8 cellular contexts compared by ENCODE assay signal in genomic region chr14:68862954-68863594, GRCh38.
A peak's percentile ranks its signal among the peaks of the same experiment; 100 is the strongest.
DNase-seq lines count a peak whose midpoint lies in the region; ATAC-seq and TF ChIP-seq lines count a peak whose summit lies in the region.

No MANE protein-coding gene starts in this region.

- intact Hi-C loops in heart right ventricle (cut with DNase I) (loop anchor here (1.0 to 10.0 kb wide), 7 partner anchors 139 to 244 kb away; no protein-coding TSS in a partner anchor), psoas muscle (cut with DNase I) (loop anchor here in 1 of 2 donors (5.0 kb wide), 1 partner anchor 244 kb away; no protein-coding TSS in a partner anchor)

- peak; percentile 54 to 84 (median 80) for TF ChIP-seq CTCF in heart right ventricle (IDR thresholded peaks at IDR 0.05)
- peak; percentile 72 for TF ChIP-seq CTCF in psoas muscle (IDR thresholded peaks at IDR 0.05)

- peak overlapping the region in 1 of 2 donors; percentile 44 for H3K27ac Mint-ChIP-seq in activated naive CD4-positive, alpha-beta T cell treated with anti-CD3 and anti-CD28 coated beads, Interleukin-2, amount 50 U/mL, for 72 hours

- H3K27me3 ChIP-seq in heart right ventricle (no peaks in the 10 kb centered on the region), psoas muscle (ENCODE audit: insufficient read depth in 3 of 3, low read length in 2 of 3) (no peaks in the 10 kb centered on the region)

- peak; percentile 77 for ATAC-seq in SK-N-SH treated with all-trans-retinoic acid at 6 μM for 48 hours
- ATAC-seq in activated naive CD4-positive, alpha-beta T cell treated with anti-CD3 and anti-CD28 coated beads, Interleukin-2, amount 50 U/mL, for 72 hours: peak; percentile 69 to 80
- peak; percentile 33 to 87 (median 78) for ATAC-seq in heart right ventricle
- ATAC-seq in psoas muscle: peak in 3 of 4 donors; percentile 69 to 87 (median 75)
- ATAC-seq in GM18907 (IDR thresholded peaks at IDR 0.05; ENCODE audit: unreplicated experiment): no peak
- no peak for ATAC-seq in HG03432 (IDR thresholded peaks at IDR 0.05; ENCODE audit: unreplicated experiment)

- H3K36me3 ChIP-seq in heart right ventricle (peaks cover 0 to 4% (median 0%) of the 10 kb centered on the region in 9 donors), psoas muscle (ENCODE audit: insufficient read depth in 1 of 2, low read depth in 1 of 2) (no peaks in the 10 kb centered on the region)

- peaks cover 0 to 7% of the 10 kb centered on the region in 2 donors for H3K9me3 Mint-ChIP-seq in activated naive CD4-positive, alpha-beta T cell treated with anti-CD3 and anti-CD28 coated beads, Interleukin-2, amount 50 U/mL, for 72 hours

- DNase-seq in GM03348 (ENCODE audit: low spot score) (peak; percentile 90), NCI-H1092 (lab: John Stamatoyannopoulos, UW) (peak; percentile 59), heart right ventricle (peak; percentile 75 to 82), psoas muscle (peak; percentile 72 to 84)
- DNase-seq in activated naive CD4-positive, alpha-beta T cell treated with anti-CD3 and anti-CD28 coated beads, Interleukin-2, amount 50 U/mL, for 72 hours (ENCODE audit: low spot score in 2 of 2): peak; percentile 64 to 74

- H3K4me1 ChIP-seq in heart right ventricle (peaks cover 0 to 3% (median 0%) of the 10 kb centered on the region in 9 donors), psoas muscle (no peaks in the 10 kb centered on the region)

- H3K27ac ChIP-seq in heart right ventricle (no peak overlapping the region), psoas muscle (no peak overlapping the region)

- H3K9me3 ChIP-seq in heart right ventricle: peaks cover 0 to 15% (median 11%) of the 10 kb centered on the region in 11 donors
- H3K9me3 ChIP-seq in psoas muscle: peaks cover 5% of the 10 kb centered on the region

- H3K36me3 Mint-ChIP-seq in activated naive CD4-positive, alpha-beta T cell treated with anti-CD3 and anti-CD28 coated beads, Interleukin-2, amount 50 U/mL, for 72 hours: peaks cover 0 to 8% of the 10 kb centered on the region in 2 donors

- WGBS in heart right ventricle, 2 donors: 0 to 2% methylated on average over 2 of the region's 2 CpGs
- 2 to 7% (median 3%) methylated on average over 2 of the region's 2 CpGs for WGBS in psoas muscle, 3 donors

- H3K4me3 ChIP-seq in heart right ventricle: no peak overlapping the region
- no peak overlapping the region for H3K4me3 ChIP-seq in psoas muscle

TF ChIP-seq in SK-N-SH treated with all-trans-retinoic acid at 6 μM for 48 hours, 23 proteins besides CTCF, POLR2A, EP300 and RAD21:
- TF ChIP-seq TSHZ2 (CRISPR knock-in tag; IDR thresholded peaks at IDR 0.05) (no peak), ISL1 (CRISPR knock-in tag; IDR thresholded peaks at IDR 0.05) (no peak), PATZ1 (CRISPR knock-in tag; IDR thresholded peaks at IDR 0.05; ENCODE audit: borderline replicate concordance) (no peak), CSDC2 (CRISPR knock-in tag; IDR thresholded peaks at IDR 0.05) (no peak), POU6F1 (CRISPR knock-in tag; IDR thresholded peaks at IDR 0.05; ENCODE audit: borderline replicate concordance, low read depth) (no peak), ZFP3 (CRISPR knock-in tag; IDR thresholded peaks at IDR 0.05) (no peak), PPARA (CRISPR knock-in tag; IDR thresholded peaks at IDR 0.05; ENCODE audit: borderline replicate concordance) (no peak)

Comparison
In these comparisons a context has a peak if more than half of its experiments do, and no peak if none do; other contexts are left out.
1. ATAC-seq: peak in SK-N-SH treated with all-trans-retinoic acid at 6 μM for 48 hours (single experiment), activated naive CD4-positive, alpha-beta T cell treated with anti-CD3 and anti-CD28 coated beads, Interleukin-2, amount 50 U/mL, for 72 hours (2 of 2), heart right ventricle (8 of 8) and psoas muscle (3 of 4); none in GM18907 (single experiment) and HG03432 (single experiment).
2. Peak in every context shown above with its lines, with median percentiles within 50 percentile points of each other: DNase-seq.